6 cellular contexts compared by ENCODE assay signal in genomic region chr11:37574361-37574760, GRCh38.
"Had no signal": no experiment of that assay in that cellular context is flagged by ENCODE, and none has a peak within 500 bp of the region (broad histone marks: within the 10 kb centered on the region; RNA-seq: fewer than 3 reads in every experiment).

No MANE protein-coding gene starts in this region.

- H3K27ac ChIP-seq: HL-60 had no signal

- ATAC-seq: GM23338, HepG2 had no signal

- H3K4me3 ChIP-seq: GM23338 had no signal

- DNase-seq: H9, HCEC 1CT, KBM-7 had no signal

- H2AFZ ChIP-seq: GM23338 had no signal

- H3K4me2 ChIP-seq: GM23338 had no signal
